ENCODE assay signal across 8 cellular contexts in the genomic region with DNA sequence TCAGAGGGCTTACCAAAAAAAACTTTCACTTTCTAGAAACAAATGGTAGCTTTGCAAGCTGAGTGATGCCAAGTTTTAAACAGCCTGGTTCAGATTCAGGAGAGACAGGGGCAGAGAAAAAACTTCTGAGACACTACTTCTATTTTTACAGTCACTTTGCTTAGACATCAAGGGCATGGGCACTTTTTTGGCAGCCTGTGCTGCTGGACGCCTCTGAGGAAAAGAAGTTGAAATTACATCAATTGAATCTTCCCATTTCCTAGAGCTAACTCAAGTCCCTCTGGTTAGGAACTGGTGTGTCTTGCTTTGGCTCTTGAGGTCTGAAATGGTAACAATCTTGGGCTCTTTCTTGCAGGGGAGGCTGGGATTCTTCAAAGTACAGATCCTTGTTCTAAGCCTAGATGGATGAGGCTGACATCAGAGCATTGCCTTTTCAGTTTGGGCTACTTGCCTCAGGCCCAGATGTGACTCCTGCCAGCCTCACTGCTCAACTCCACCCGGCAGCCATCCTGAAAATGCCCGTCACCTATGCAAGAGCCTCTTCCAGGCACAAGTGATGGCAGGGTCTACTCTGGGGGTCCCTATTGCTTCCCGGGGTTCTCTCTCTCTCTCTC.
DNase-seq lines count a peak whose midpoint lies in the region; ATAC-seq, FAIRE-seq and TF ChIP-seq lines count a peak whose summit lies in the region.

No MANE protein-coding gene starts in this region.

- no peak for TF ChIP-seq CTCF in bronchial epithelial cell (IDR thresholded peaks at IDR 0.05; ENCODE audit: insufficient read depth, low read length, severe bottlenecking)

- FAIRE-seq in bronchial epithelial cell (lab: Jason Lieb, UNC), result peak; percentile 60

- DNase-seq in bronchial epithelial cell (ENCODE audit: low read depth) (no peak), NCI-H128 (lab: John Stamatoyannopoulos, UW; ENCODE audit: unreplicated experiment) (no peak), NCI-H526 (lab: John Stamatoyannopoulos, UW) (no peak), SW 1271 (lab: John Stamatoyannopoulos, UW) (no peak), NCI-H345 treated with DMSO at 0.1 percent for 48 hours (lab: John Stamatoyannopoulos, UW; ENCODE audit: unreplicated experiment) (no peak)

- peak overlapping the region; percentile 9 for H3K9ac ChIP-seq in skeletal muscle satellite cell (ENCODE audit: low read depth, low read length)

- H3K9me3 ChIP-seq in skeletal muscle satellite cell (replicated peaks; ENCODE audit: low read length), result no peaks in the 10 kb centered on the region

- H3K4me2 ChIP-seq in skeletal muscle satellite cell (ENCODE audit: low read length), result peak overlapping the region; percentile 57

- peaks cover 16% of the 10 kb centered on the region for H3K4me1 ChIP-seq in skeletal muscle satellite cell (ENCODE audit: control insufficient read depth, insufficient read depth, low read length)

- no peaks in the 10 kb centered on the region for H3K27me3 ChIP-seq in bronchial epithelial cell (ENCODE audit: control insufficient read depth, insufficient read depth, low read length)
- no peaks in the 10 kb centered on the region for H3K27me3 ChIP-seq in skeletal muscle satellite cell (ENCODE audit: control insufficient read depth, insufficient read depth, low read length)

- H3K36me3 ChIP-seq in bronchial epithelial cell (ENCODE audit: control insufficient read depth, insufficient read depth, low read length) (no peaks in the 10 kb centered on the region), skeletal muscle satellite cell (ENCODE audit: insufficient read depth, low read length) (no peaks in the 10 kb centered on the region)

- ATAC-seq in GM19035 (IDR thresholded peaks at IDR 0.05; ENCODE audit: unreplicated experiment), result peak; percentile 6
- ATAC-seq in HG03095 (IDR thresholded peaks at IDR 0.05; ENCODE audit: unreplicated experiment), result peak; percentile 3

- H3K4me3 ChIP-seq in bronchial epithelial cell (ENCODE audit: low read depth, low read length) (no peak overlapping the region), skeletal muscle satellite cell (ENCODE audit: low read length) (peak overlapping the region; percentile 31)
